In genomic region chr17:4941027-4941610, GRCh38 we compare ENCODE assay signal across 2 cellular contexts.
TF ChIP-seq lines count a peak whose summit lies in the region.

No MANE protein-coding gene starts in this region.

TF ChIP-seq in A549, 52 proteins besides CTCF, POLR2A, EP300 and RAD21:
- TF ChIP-seq CEBPB (IDR thresholded peaks at IDR 0.05) (peak in 1 of 2 experiments; percentile 66; a peak in 2 of 4 replicates), E2F6 (IDR thresholded peaks at IDR 0.05; ENCODE audit: borderline replicate concordance, low read depth) (0 out of 2 replicates have a peak, but pooled peaks have one; percentile 17), PBX3 (IDR thresholded peaks at IDR 0.05) (0 out of 2 replicates have a peak, but pooled peaks have one; percentile 30), BCL3 (IDR thresholded peaks at IDR 0.05) (no peak)

TF ChIP-seq in IMR-90, 13 proteins besides CTCF, POLR2A, EP300 and RAD21:
- TF ChIP-seq BHLHE40 (IDR thresholded peaks at IDR 0.05; ENCODE audit: low read depth, low read length) (no peak), MXI1 (IDR thresholded peaks at IDR 0.05; ENCODE audit: borderline replicate concordance, low read depth, low read length) (0 out of 2 replicates have a peak, but pooled peaks have one; percentile 4), RFX5 (IDR thresholded peaks at IDR 0.05; ENCODE audit: low read depth, low read length) (no peak), NFE2L2 (IDR thresholded peaks at IDR 0.05; ENCODE audit: low read depth, low read length) (no peak), CEBPB (IDR thresholded peaks at IDR 0.05; ENCODE audit: low read depth, low read length) (peak; percentile 73), MAZ (IDR thresholded peaks at IDR 0.05; ENCODE audit: borderline replicate concordance, low read depth, low read length) (no peak)
